ENCODE assay signal across 1 cellular context in the genomic region with DNA sequence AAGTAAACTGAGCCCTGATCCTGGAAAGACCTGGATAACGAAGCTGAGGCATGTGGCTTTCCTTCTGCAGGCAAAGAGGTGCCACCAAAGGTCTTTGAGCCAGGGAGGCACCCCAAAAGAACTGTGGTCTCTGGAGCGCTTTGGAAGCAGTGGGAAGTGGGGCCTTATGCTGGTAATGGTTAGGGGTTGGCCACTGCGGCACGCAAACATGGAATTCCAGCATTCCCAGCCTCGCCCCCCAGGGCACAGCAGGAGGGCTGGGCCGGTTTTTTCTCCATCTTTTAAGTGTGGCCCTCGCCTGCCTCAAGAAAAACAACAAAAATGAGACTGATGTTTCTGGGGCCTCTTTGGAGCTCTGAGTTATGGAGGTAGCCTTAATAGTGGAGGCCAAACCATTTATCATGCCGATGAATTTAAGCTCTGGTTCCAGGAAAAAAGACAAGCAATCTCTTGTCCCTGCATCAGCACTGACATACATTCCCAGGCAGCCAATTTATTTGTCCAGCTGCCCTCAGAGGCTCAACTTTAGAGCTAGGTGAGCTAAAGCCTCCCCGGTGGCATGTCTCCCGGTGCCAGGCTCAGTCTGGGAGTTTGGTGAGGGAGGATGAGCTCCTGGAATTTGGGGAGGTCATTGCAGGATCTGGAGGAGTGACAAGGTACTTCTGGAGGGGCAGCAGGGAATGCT.
TF ChIP-seq lines count a peak whose summit lies in the region.

No MANE protein-coding gene starts in this region.

TF ChIP-seq in WTC11, 78 proteins besides CTCF, POLR2A, EP300 and RAD21 (continued from another document):
- TF ChIP-seq, protein P1, sequence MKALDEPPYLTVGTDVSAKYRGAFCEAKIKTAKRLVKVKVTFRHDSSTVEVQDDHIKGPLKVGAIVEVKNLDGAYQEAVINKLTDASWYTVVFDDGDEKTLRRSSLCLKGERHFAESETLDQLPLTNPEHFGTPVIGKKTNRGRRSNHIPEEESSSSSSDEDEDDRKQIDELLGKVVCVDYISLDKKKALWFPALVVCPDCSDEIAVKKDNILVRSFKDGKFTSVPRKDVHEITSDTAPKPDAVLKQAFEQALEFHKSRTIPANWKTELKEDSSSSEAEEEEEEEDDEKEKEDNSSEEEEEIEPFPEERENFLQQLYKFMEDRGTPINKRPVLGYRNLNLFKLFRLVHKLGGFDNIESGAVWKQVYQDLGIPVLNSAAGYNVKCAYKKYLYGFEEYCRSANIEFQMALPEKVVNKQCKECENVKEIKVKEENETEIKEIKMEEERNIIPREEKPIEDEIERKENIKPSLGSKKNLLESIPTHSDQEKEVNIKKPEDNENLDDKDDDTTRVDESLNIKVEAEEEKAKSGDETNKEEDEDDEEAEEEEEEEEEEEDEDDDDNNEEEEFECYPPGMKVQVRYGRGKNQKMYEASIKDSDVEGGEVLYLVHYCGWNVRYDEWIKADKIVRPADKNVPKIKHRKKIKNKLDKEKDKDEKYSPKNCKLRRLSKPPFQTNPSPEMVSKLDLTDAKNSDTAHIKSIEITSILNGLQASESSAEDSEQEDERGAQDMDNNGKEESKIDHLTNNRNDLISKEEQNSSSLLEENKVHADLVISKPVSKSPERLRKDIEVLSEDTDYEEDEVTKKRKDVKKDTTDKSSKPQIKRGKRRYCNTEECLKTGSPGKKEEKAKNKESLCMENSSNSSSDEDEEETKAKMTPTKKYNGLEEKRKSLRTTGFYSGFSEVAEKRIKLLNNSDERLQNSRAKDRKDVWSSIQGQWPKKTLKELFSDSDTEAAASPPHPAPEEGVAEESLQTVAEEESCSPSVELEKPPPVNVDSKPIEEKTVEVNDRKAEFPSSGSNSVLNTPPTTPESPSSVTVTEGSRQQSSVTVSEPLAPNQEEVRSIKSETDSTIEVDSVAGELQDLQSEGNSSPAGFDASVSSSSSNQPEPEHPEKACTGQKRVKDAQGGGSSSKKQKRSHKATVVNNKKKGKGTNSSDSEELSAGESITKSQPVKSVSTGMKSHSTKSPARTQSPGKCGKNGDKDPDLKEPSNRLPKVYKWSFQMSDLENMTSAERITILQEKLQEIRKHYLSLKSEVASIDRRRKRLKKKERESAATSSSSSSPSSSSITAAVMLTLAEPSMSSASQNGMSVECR (CRISPR knock-in tag; IDR thresholded peaks at IDR 0.05; ENCODE audit: borderline replicate concordance), result no peak
- no peak for TF ChIP-seq NFYB (CRISPR knock-in tag; conservative IDR thresholded peaks at IDR 0.05; ENCODE audit: low read depth)
- TF ChIP-seq, protein P2, sequence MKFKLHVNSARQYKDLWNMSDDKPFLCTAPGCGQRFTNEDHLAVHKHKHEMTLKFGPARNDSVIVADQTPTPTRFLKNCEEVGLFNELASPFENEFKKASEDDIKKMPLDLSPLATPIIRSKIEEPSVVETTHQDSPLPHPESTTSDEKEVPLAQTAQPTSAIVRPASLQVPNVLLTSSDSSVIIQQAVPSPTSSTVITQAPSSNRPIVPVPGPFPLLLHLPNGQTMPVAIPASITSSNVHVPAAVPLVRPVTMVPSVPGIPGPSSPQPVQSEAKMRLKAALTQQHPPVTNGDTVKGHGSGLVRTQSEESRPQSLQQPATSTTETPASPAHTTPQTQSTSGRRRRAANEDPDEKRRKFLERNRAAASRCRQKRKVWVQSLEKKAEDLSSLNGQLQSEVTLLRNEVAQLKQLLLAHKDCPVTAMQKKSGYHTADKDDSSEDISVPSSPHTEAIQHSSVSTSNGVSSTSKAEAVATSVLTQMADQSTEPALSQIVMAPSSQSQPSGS (CRISPR knock-in tag; IDR thresholded peaks at IDR 0.05; ENCODE audit: borderline replicate concordance, low read depth), result no peak
- TF ChIP-seq TEAD1 (CRISPR knock-in tag; IDR thresholded peaks at IDR 0.05), result no peak
- TF ChIP-seq MYBL2 (CRISPR knock-in tag; IDR thresholded peaks at IDR 0.05), result no peak
